25 cellular contexts compared by ENCODE assay signal in genomic region chr3:177295116-177295515, GRCh38.
DNase-seq lines count a peak whose midpoint lies in the region; ATAC-seq, FAIRE-seq and TF ChIP-seq lines count a peak whose summit lies in the region.
"Had no signal": no experiment of that assay in that cellular context is flagged by ENCODE, and none has a peak within 500 bp of the region (broad histone marks: within the 10 kb centered on the region; RNA-seq: fewer than 3 reads in every experiment).

No MANE protein-coding gene starts in this region.

- H3K4me1 ChIP-seq in RWPE2 (ENCODE audit: insufficient read depth, poor library complexity, severe bottlenecking) = peaks cover 25% of the 10 kb centered on the region
- peaks cover 5% of the 10 kb centered on the region for H3K4me1 ChIP-seq in hepatocyte (ENCODE audit: insufficient read depth)
- H3K4me1 ChIP-seq in small intestine (ENCODE audit: control insufficient read depth in 2 of 2, insufficient read depth in 1 of 2, low read depth in 1 of 2, low read length in 1 of 2) = peaks cover 0 to 3% of the 10 kb centered on the region in 2 donors

- no peaks in the 10 kb centered on the region for H3K9me3 ChIP-seq in RWPE2 (ENCODE audit: severe bottlenecking)
- no peaks in the 10 kb centered on the region for H3K9me3 ChIP-seq in hepatocyte (ENCODE audit: low read depth)
- no peaks in the 10 kb centered on the region for H3K9me3 ChIP-seq in small intestine (ENCODE audit: control insufficient read depth, low read depth)

- TF ChIP-seq CTCF in RWPE2 (IDR thresholded peaks at IDR 0.05; ENCODE audit: poor library complexity, severe bottlenecking) (no peak), hepatocyte (IDR thresholded peaks at IDR 0.05; ENCODE audit: poor library complexity) (no peak)

- 43% methylated on average over 2 of the region's 2 CpGs for WGBS in hepatocyte (ENCODE audit: low lambda C conversion rate, missing lambda C conversion rate)
- WGBS in small intestine, 3 donors = 18 to 63% (median 32%) methylated on average over 2 of the region's 2 CpGs

- H3K4me2 ChIP-seq in hepatocyte = no peak overlapping the region

- peak; percentile 34 for ATAC-seq in RWPE2 (ENCODE audit: low read depth)
- ATAC-seq: activated naive CD4-positive, alpha-beta T cell treated with anti-CD3 and anti-CD28 coated beads, Interleukin-2, amount 50 U/mL, for 72 hours; right cardiac atrium had no signal

- H3K27ac ChIP-seq in RWPE2 (ENCODE audit: poor library complexity, severe bottlenecking) = peak overlapping the region; percentile 60
- H3K27ac ChIP-seq in hepatocyte = peak overlapping the region; percentile 91
- H3K27ac ChIP-seq in small intestine (ENCODE audit: low read depth in 1 of 2, low read length in 1 of 2) = peak overlapping the region; percentile 37 to 88

- H3K79me2 ChIP-seq in hepatocyte = no peaks in the 10 kb centered on the region

- H2AFZ ChIP-seq in hepatocyte = no peak overlapping the region

- H3K27me3 ChIP-seq in RWPE2 (ENCODE audit: insufficient read depth, poor library complexity, severe bottlenecking) (no peaks in the 10 kb centered on the region), hepatocyte (no peaks in the 10 kb centered on the region), small intestine (ENCODE audit: control insufficient read depth in 2 of 2, insufficient read depth in 2 of 2, low read length in 2 of 2) (no peaks in the 10 kb centered on the region)

- no peak for FAIRE-seq in small intestine (lab: Jason Lieb, UNC)
- no peak for FAIRE-seq in H54 (lab: Jason Lieb, UNC)
- FAIRE-seq: HTR-8/SVneo had no signal

- H3K36me3 ChIP-seq in RWPE2 (ENCODE audit: low read depth) (no peaks in the 10 kb centered on the region), hepatocyte (replicated peaks; ENCODE audit: insufficient read depth, low read depth) (no peaks in the 10 kb centered on the region), small intestine (ENCODE audit: control insufficient read depth in 2 of 2, insufficient read depth in 2 of 2, low read length in 2 of 2) (no peaks in the 10 kb centered on the region)

- H3K4me3 ChIP-seq in RWPE2 (ENCODE audit: severe bottlenecking) = no peak overlapping the region
- no peak overlapping the region for H3K4me3 ChIP-seq in hepatocyte
- H3K4me3 ChIP-seq in small intestine (ENCODE audit: low read depth in 1 of 2, low read length in 2 of 2) = no peak overlapping the region

- no peak for TF ChIP-seq POLR2A in H54 (IDR thresholded peaks at IDR 0.05; ENCODE audit: low read depth, low read length)

- DNase-seq in HPDE6-E6E7 (ENCODE audit: extremely low spot score) = peak; percentile 23
- no peak for DNase-seq in RWPE2 (ENCODE audit: low spot score)
- peak; percentile 75 for DNase-seq in hepatocyte (ENCODE audit: low spot score)
- peak; percentile 99 for DNase-seq in small intestine
- no peak for DNase-seq in H54 (ENCODE audit: insufficient read length, low spot score)
- DNase-seq in effector CD8-positive, alpha-beta T cell (lab: John Stamatoyannopoulos, UW) = no peak
- no peak for DNase-seq in NCI-H2107 treated with DMSO at 0.1 percent for 48 hours (lab: John Stamatoyannopoulos, UW; ENCODE audit: unreplicated experiment)
- no peak for DNase-seq in DMS53 treated with DMSO at 0.1 percent for 48 hours (lab: John Stamatoyannopoulos, UW; ENCODE audit: unreplicated experiment)
- DNase-seq: activated CD4-positive, alpha-beta T cell treated with anti-CD3 and anti-CD28 coated beads for 1 hour; aorta; CD4-positive, CD25-positive, alpha-beta regulatory T cell; central memory CD4-positive, alpha-beta T cell; DMS153; GDM1; islet precursor cell; Kasumi-1; naive B cell; NCI-H1092; NCI-H187 treated with DMSO at 0.1 percent for 48 hours; occipital lobe; right cardiac atrium; SHP77; substantia nigra had no signal

- H4K20me1 ChIP-seq in hepatocyte (ENCODE audit: insufficient read depth, poor library complexity, severe bottlenecking) = no peaks in the 10 kb centered on the region

- H3K9me2 ChIP-seq in hepatocyte (replicated peaks; ENCODE audit: insufficient read depth) = no peaks in the 10 kb centered on the region

Comparison
In these comparisons a context has a peak if more than half of its experiments do, and no peak if none do; other contexts are left out.
1. DNase-seq: peak in HPDE6-E6E7 (single experiment), hepatocyte (single experiment) and small intestine (single experiment); none in RWPE2 (single experiment), H54 (single experiment), effector CD8-positive, alpha-beta T cell (single experiment), NCI-H2107 treated with DMSO at 0.1 percent for 48 hours (single experiment) and DMS53 treated with DMSO at 0.1 percent for 48 hours (single experiment).
2. Peak in every context shown above with its lines, with median percentiles within 50 percentile points of each other: H3K27ac ChIP-seq.